ENCODE assay signal across 8 cellular contexts in genomic region chr17:37200497-37200896, GRCh38.
"Had no signal": no experiment of that assay in that cellular context is flagged by ENCODE, and none has a peak within 500 bp of the region (broad histone marks: within the 10 kb centered on the region; RNA-seq: fewer than 3 reads in every experiment).

No MANE protein-coding gene starts in this region.

- DNase-seq: GM23248, GOT3, H7, H9, HCEC 1CT, HFFc6 had no signal

- ATAC-seq: GM23338, HCT116 had no signal
